Comparison of ENCODE assay signal across 8 cellular contexts in genomic region chrX:136880003-136880451, GRCh38. TPM values are rescaled to one million over a fixed set of nuclear protein-coding genes. Genes with fewer than 3 reads are reported as not detected.
DNase-seq lines count a peak whose midpoint lies in the region; ATAC-seq and TF ChIP-seq lines count a peak whose summit lies in the region.

No MANE protein-coding gene starts in this region.

- H3K9me2 ChIP-seq in OCI-LY1 (ENCODE audit: low read depth, low read length) = no peaks in the 10 kb centered on the region

- peak overlapping the region; percentile 80 for H3K4me2 ChIP-seq in OCI-LY1 (ENCODE audit: low read length)

- no peak overlapping the region for H2AFZ ChIP-seq in OCI-LY1 (ENCODE audit: low read length)

- peaks cover 28% of the 10 kb centered on the region for H3K79me2 ChIP-seq in OCI-LY1 (ENCODE audit: insufficient read depth, low read length)

- H3K27me3 ChIP-seq in OCI-LY1 (ENCODE audit: insufficient read depth, low read length) (no peaks in the 10 kb centered on the region), rectal smooth muscle tissue (ENCODE audit: control insufficient read depth, insufficient read depth, low read length) (no peaks in the 10 kb centered on the region)

- no peaks in the 10 kb centered on the region for H3F3A ChIP-seq in OCI-LY1 (ENCODE audit: insufficient read depth, low read length)

- H3K4me1 ChIP-seq in ES-I3 (ENCODE audit: insufficient read depth, low read length) (peaks cover 6% of the 10 kb centered on the region; the same call in 1 of the 2 replicates), OCI-LY1 (ENCODE audit: insufficient read depth, low read length, severe bottlenecking) (peaks cover 12% of the 10 kb centered on the region), rectal smooth muscle tissue (ENCODE audit: control insufficient read depth, insufficient read depth, low read length) (no peaks in the 10 kb centered on the region)

- TF ChIP-seq CTCF in OCI-LY1 (IDR thresholded peaks at IDR 0.05; ENCODE audit: low read length) = no peak

- H3K27ac Mint-ChIP-seq in activated naive CD4-positive, alpha-beta T cell treated with anti-CD3 and anti-CD28 coated beads, Interleukin-2, amount 50 U/mL, for 72 hours = peak overlapping the region; percentile 98 to 100

- intact Hi-C loops in left cardiac atrium (cut with DNase I) = no loop called here

- H3K9ac ChIP-seq in ES-I3 (ENCODE audit: low read depth, low read length) (peak overlapping the region; percentile 98), OCI-LY1 (ENCODE audit: low read length) (peak overlapping the region; percentile 100), rectal smooth muscle tissue (ENCODE audit: low read length) (peak overlapping the region; percentile 86)

- ATAC-seq in HG02588 (IDR thresholded peaks at IDR 0.05; ENCODE audit: unreplicated experiment) = peak; percentile 7
- ATAC-seq in activated naive CD4-positive, alpha-beta T cell treated with anti-CD3 and anti-CD28 coated beads, Interleukin-2, amount 50 U/mL, for 72 hours = peak; percentile 23 to 30
- peak; percentile 32 to 60 for ATAC-seq in left cardiac atrium
- ATAC-seq in GM21576 (IDR thresholded peaks at IDR 0.05; ENCODE audit: unreplicated experiment) = no peak

- H3K36me3 ChIP-seq in ES-I3 (ENCODE audit: insufficient read depth, low read length) (peaks cover 19% of the 10 kb centered on the region), OCI-LY1 (ENCODE audit: insufficient read depth, low read length) (peaks cover 54% of the 10 kb centered on the region), rectal smooth muscle tissue (ENCODE audit: control insufficient read depth, insufficient read depth, low read length) (peaks cover 4% of the 10 kb centered on the region)

- H3K9me3 ChIP-seq in ES-I3 (ENCODE audit: control insufficient read depth, insufficient read depth, low read length) (no peaks in the 10 kb centered on the region), OCI-LY1 (ENCODE audit: low read length) (no peaks in the 10 kb centered on the region)

- peak in 1 of 2 donors; percentile 16 for DNase-seq in activated naive CD4-positive, alpha-beta T cell treated with anti-CD3 and anti-CD28 coated beads, Interleukin-2, amount 50 U/mL, for 72 hours (ENCODE audit: low spot score in 2 of 2)
- DNase-seq in left cardiac atrium (peak; percentile 30), SK-N-DZ (ENCODE audit: low spot score) (no peak)

- H3K27ac ChIP-seq in OCI-LY1 (ENCODE audit: low read depth, low read length, poor library complexity, severe bottlenecking) = peak overlapping the region; percentile 94
- peak overlapping the region; percentile 96 for H3K27ac ChIP-seq in rectal smooth muscle tissue (ENCODE audit: low read depth, low read length)

- H3K36me3 Mint-ChIP-seq in activated naive CD4-positive, alpha-beta T cell treated with anti-CD3 and anti-CD28 coated beads, Interleukin-2, amount 50 U/mL, for 72 hours = peaks cover 19 to 41% of the 10 kb centered on the region in 2 donors

- H3K4me3 ChIP-seq in OCI-LY1 (ENCODE audit: low read depth, low read length, poor library complexity, severe bottlenecking) (peak overlapping the region; percentile 100), rectal smooth muscle tissue (ENCODE audit: low read length) (peak overlapping the region; percentile 90)

- no peaks in the 10 kb centered on the region for H3K9me3 Mint-ChIP-seq in activated naive CD4-positive, alpha-beta T cell treated with anti-CD3 and anti-CD28 coated beads, Interleukin-2, amount 50 U/mL, for 72 hours

- no peaks in the 10 kb centered on the region for H4K20me1 ChIP-seq in OCI-LY1 (ENCODE audit: insufficient read depth, low read length)

RNA-seq across cellular contexts. Expression of gene RBMX, which starts 0.5 kb away (rescaled TPM):
- total RNA-seq in activated naive CD4-positive, alpha-beta T cell treated with anti-CD3 and anti-CD28 coated beads, Interleukin-2, amount 50 U/mL, for 72 hours = 100 to 1,000 TPM; 220 to 285 TPM
- total RNA-seq in left cardiac atrium = 100 to 1,000 TPM in 1 of 2 donors, 10 to 100 TPM in 1; 71.7 to 104 TPM
- polyA plus RNA-seq in SK-N-DZ (2014; cell fraction: cytosol; rRNA removed) = 620 and 752 TPM in 2 replicates
- polyA plus RNA-seq in SK-N-DZ (2014; cell fraction: nucleus; rRNA removed) = 770 and 966 TPM in 2 replicates
